In genomic region chr9:133099726-133100517, GRCh38 we compare ENCODE assay signal across 18 cellular contexts.
"Had no signal": no experiment of that assay in that cellular context is flagged by ENCODE, and none has a peak within 500 bp of the region (broad histone marks: within the 10 kb centered on the region; RNA-seq: fewer than 3 reads in every experiment).

No MANE protein-coding gene starts in this region.

- H3K4me2 ChIP-seq: neural progenitor cell, smooth muscle cell had no signal

- DNase-seq: activated B cell treated with CpG ODN at 0.5 μM for 24 hours; activated CD4-positive, alpha-beta memory T cell treated with anti-CD3 and anti-CD28 coated beads for 36 hours; activated CD4-positive, alpha-beta T cell treated with anti-CD3 and anti-CD28 coated beads for 4 hours; activated naive CD4-positive, alpha-beta T cell treated with anti-CD3 and anti-CD28 coated beads, Interleukin-2, amount 10 ng/mL, durations not matched to agents 7 days and 5 days; activated T-cell treated with anti-CD3 and anti-CD28 coated beads, Interleukin-2, amount 50 U/mL, for 48 hours; effector memory CD8-positive, alpha-beta T cell; hippocampal formation; left ventricle myocardium superior; stimulated activated CD4-positive, alpha-beta T cell treated with anti-CD3 and anti-CD28 coated beads, Interleukin-2, amount 100 ng/mL, for 48 hours; stimulated activated CD8-positive, alpha-beta memory T cell treated with anti-CD3 and anti-CD28 coated beads, Interleukin-4, amount 100 ng/mL, for 48 hours; stimulated activated naive B cell treated with anti-CD40 and anti-IgM and Interleukin-4, amounts not matched to agents 10 μg/mL and 1 μg/mL and 100 μg/mL, for 72 hours; T1000 had no signal

- ATAC-seq: body of pancreas; effector memory CD8-positive, alpha-beta T cell; left ventricle myocardium superior; sciatic nerve; stimulated activated naive B cell treated with anti-CD40 and anti-IgM and Interleukin-4, amounts not matched to agents 10 μg/mL and 1 μg/mL and 100 μg/mL, for 72 hours had no signal

- H3K4me1 ChIP-seq: neural progenitor cell had no signal

- H3K4me3 ChIP-seq: body of pancreas, cardiac muscle cell, esophagus muscularis mucosa, neural progenitor cell, smooth muscle cell had no signal

- H3K9ac ChIP-seq: neural progenitor cell had no signal

- H3K27me3 ChIP-seq: body of pancreas, cardiac muscle cell, esophagus muscularis mucosa, neural progenitor cell had no signal

- H3K27ac ChIP-seq: body of pancreas, cardiac muscle cell, esophagus muscularis mucosa, neural progenitor cell had no signal

- H2AFZ ChIP-seq: neural progenitor cell had no signal

- H3K9me3 ChIP-seq: body of pancreas had no signal
